ENCODE assay signal across 9 cellular contexts in genomic region chr17:49574945-49575523, GRCh38. TPM values are rescaled to one million over a fixed set of nuclear protein-coding genes. Genes with fewer than 3 reads are reported as not detected.
DNase-seq lines count a peak whose midpoint lies in the region; TF ChIP-seq lines count a peak whose summit lies in the region.
"Had no signal": no experiment of that assay in that cellular context is flagged by ENCODE, and none has a peak within 500 bp of the region (broad histone marks: within the 10 kb centered on the region; RNA-seq: fewer than 3 reads in every experiment).

No MANE protein-coding gene starts in this region.

- peak overlapping the region; percentile 83 for H3K4me3 ChIP-seq in ACC112 (ENCODE audit: low read depth, low read length)
- H3K4me3 ChIP-seq in HUES64 (ENCODE audit: low read length) = peak overlapping the region; percentile 83
- H3K4me3 ChIP-seq in coronary artery = peak overlapping the region; percentile 75

- H3K9me3 Mint-ChIP-seq in nephron = no peaks in the 10 kb centered on the region

- H3K36me3 ChIP-seq in ACC112 (ENCODE audit: insufficient read depth, low read length) (no peaks in the 10 kb centered on the region), HUES64 (ENCODE audit: insufficient read depth, low read length) (no peaks in the 10 kb centered on the region)

- H3K27me3 ChIP-seq in ACC112 (ENCODE audit: insufficient read depth, low read length) (peaks cover 17% of the 10 kb centered on the region; the same call in 1 of the 2 replicates), HUES64 (ENCODE audit: insufficient read depth, low read length) (peaks cover 34% of the 10 kb centered on the region)

- no peak for TF ChIP-seq CTCF in coronary artery (IDR thresholded peaks at IDR 0.05)
- no peak for TF ChIP-seq CTCF in nephron (IDR thresholded peaks at IDR 0.05; ENCODE audit: unreplicated experiment in 3 of 3)

- no peaks in the 10 kb centered on the region for H3K36me3 Mint-ChIP-seq in nephron (ENCODE audit: low read depth)

- no peak overlapping the region for H3K27ac Mint-ChIP-seq in nephron

- H3K27me3 Mint-ChIP-seq in nephron (ENCODE audit: low read depth) = peaks cover 73% of the 10 kb centered on the region

- H3K4me1 ChIP-seq in ACC112 (ENCODE audit: control insufficient read depth, insufficient read depth, low read length, unreplicated experiment) = peaks cover 10% of the 10 kb centered on the region
- peaks cover 5% of the 10 kb centered on the region for H3K4me1 ChIP-seq in HUES64 (ENCODE audit: insufficient read depth, low read length)

- H3K4me3 Mint-ChIP-seq in nephron = peak overlapping the region; percentile 68 to 76 (median 73)

- 0 out of 2 replicates have a peak overlapping the region, but pooled peaks have one; percentile 26 for H3K9ac ChIP-seq in HUES64 (ENCODE audit: low read depth, low read length)

- H3K79me2 ChIP-seq in ACC112 (ENCODE audit: control insufficient read depth, insufficient read depth, low read length, unreplicated experiment) = no peaks in the 10 kb centered on the region

- H3K9me3 ChIP-seq in HUES64 (ENCODE audit: insufficient read depth, low read depth, low read length) = no peaks in the 10 kb centered on the region

- 25% methylated on average over 10 of the region's 11 CpGs for WGBS in HUES64

- H3K27ac ChIP-seq in ACC112 (ENCODE audit: low read depth, low read length) (no peak overlapping the region), HUES64 (ENCODE audit: low read depth, low read length) (peak overlapping the region; percentile 35; the same call in 1 of the 2 replicates), coronary artery (peak overlapping the region; percentile 95)

- peak overlapping the region; percentile 59 for H2AFZ ChIP-seq in ACC112 (ENCODE audit: low read length, unreplicated experiment)

- peaks cover 4% of the 10 kb centered on the region for H3K4me1 Mint-ChIP-seq in nephron

- peak; percentile 69 for DNase-seq in coronary artery (ENCODE audit: low spot score)
- no peak for DNase-seq in NCI-H128 (lab: John Stamatoyannopoulos, UW; ENCODE audit: unreplicated experiment)
- no peak for DNase-seq in AML-193 (lab: John Stamatoyannopoulos, UW)
- DNase-seq in NCI-H146 treated with DMSO at 0.1 percent for 48 hours (lab: John Stamatoyannopoulos, UW; ENCODE audit: unreplicated experiment) = no peak
- no peak for DNase-seq in kidney tubule cell (ENCODE audit: low spot score)
- DNase-seq: occipital lobe had no signal

RNA-seq across cellular contexts. Expression of gene NXPH3, which starts 0.6 kb away (rescaled TPM):
- polyA plus RNA-seq in HUES64 (2013, experiment 1 of 2) = 1.6 TPM
- 1.7 TPM for polyA plus RNA-seq in HUES64 (2013, experiment 2 of 2)
